8 cellular contexts compared by ENCODE assay signal in genomic region chr7:156640257-156640948, GRCh38. TPM values are rescaled to one million over a fixed set of nuclear protein-coding genes. Genes with fewer than 3 reads are reported as not detected.
DNase-seq lines count a peak whose midpoint lies in the region; ATAC-seq, FAIRE-seq and TF ChIP-seq lines count a peak whose summit lies in the region.

Gene RNF32 (plus strand): TSS chr7:156640774. CDS start chr7:156643878, 3,104 bp downstream.

- TF ChIP-seq EP300 in A549 (IDR thresholded peaks at IDR 0.05): no peak

- POLR2A ChIA-PET in A549 (lab: Yijun Ruan, JAX): interaction anchor here (0.9 kb wide), 1 partner anchor 67 kb away, joined by 3 read pairs; no protein-coding TSS in a partner anchor

- WGBS in A549 (ENCODE audit: missing lambda C conversion rate): 4% methylated on average over 5 of the region's 85 CpGs

- no peak for FAIRE-seq in A549 (lab: Jason Lieb, UNC)

- H3K4me3 ChIP-seq in A549: peak within 1 kb of the TSS; percentile 70

- TF ChIP-seq CTCF in A549 (IDR thresholded peaks at IDR 0.05): no peak

- H3K9me3 ChIP-seq in A549: peaks cover 11% of the 10 kb centered on the region

- 0 out of 5 replicates have a peak, but pooled peaks of 1 of the 2 experiments have one; percentile 8 for TF ChIP-seq RAD21 in A549 (conservative IDR thresholded peaks at IDR 0.05 in 1 of 2, IDR thresholded peaks at IDR 0.05 in 1 of 2)

- no peaks in the 10 kb centered on the region for H3K27me3 ChIP-seq in layer of hippocampus (ENCODE audit: control insufficient read depth, insufficient read depth, low read length)

- TF ChIP-seq POLR2A in A549 (IDR thresholded peaks at IDR 0.05; ENCODE audit: low read length): peak; percentile 58

- ATAC-seq in A549 (peak; percentile 89 to 93), GM18861 (IDR thresholded peaks at IDR 0.05; ENCODE audit: unreplicated experiment) (peak; percentile 74), HG03097 (IDR thresholded peaks at IDR 0.05; ENCODE audit: low FRiP score, unreplicated experiment) (peak; percentile 81)

- peaks cover 6% of the 10 kb centered on the region; the same call in 2 of the 3 replicates for H3K4me1 ChIP-seq in A549

- CTCF ChIA-PET in A549 (lab: Yijun Ruan, JAX): interaction anchor here (0.8 to 1.0 kb wide), 2 partner anchors 10 to 843 kb away, joined by 3 to 4 read pairs; no protein-coding TSS in a partner anchor

- H3K27ac ChIP-seq in A549 (peak within 1 kb of the TSS; percentile 87 to 95), layer of hippocampus (ENCODE audit: low read depth, low read length) (peak within 1 kb of the TSS; percentile 59)

- peak within 1 kb of the TSS; percentile 98 for H3K4me2 ChIP-seq in A549

- DNase-seq in A549 (ENCODE audit: low read depth in 1 of 2, low spot score in 1 of 2) (peak; percentile 93 to 96), NCI-H2227 treated with DMSO at 0.1 percent for 48 hours (lab: John Stamatoyannopoulos, UW) (peak; percentile 94), cerebellum (ENCODE audit: low spot score) (peak; percentile 92)
- peak; percentile 96 for DNase-seq in activated CD4-positive, alpha-beta T cell treated with anti-CD3 and anti-CD28 coated beads for 1 hour
- DNase-seq in stimulated activated CD4-positive, alpha-beta T cell treated with anti-CD3 and anti-CD28 coated beads, Interleukin-1b, Interleukin-23, amount 100 ng/mL, for 4 hours (ENCODE audit: low read depth in 2 of 2): peak; percentile 98 to 100

TF ChIP-seq in A549, 52 proteins besides CTCF, POLR2A, EP300 and RAD21:
- TF ChIP-seq HEYL (CRISPR knock-in tag; IDR thresholded peaks at IDR 0.05) (peak; percentile 71; the same call in 1 of the 2 replicates), FOXS1 (CRISPR knock-in tag; IDR thresholded peaks at IDR 0.05) (0 out of 2 replicates have a peak, but pooled peaks have one; percentile 30), PHF8 (IDR thresholded peaks at IDR 0.05; ENCODE audit: borderline replicate concordance, low read depth) (peak; percentile 79), E2F6 (IDR thresholded peaks at IDR 0.05; ENCODE audit: borderline replicate concordance, low read depth) (peak; percentile 99), RCOR1 (IDR thresholded peaks at IDR 0.05; ENCODE audit: low read depth, low read length) (no peak), TP53 (CRISPR knock-in tag; IDR thresholded peaks at IDR 0.05) (peak; percentile 70), TFCP2L1 (CRISPR knock-in tag; IDR thresholded peaks at IDR 0.05) (peak; percentile 75), HDAC2 (IDR thresholded peaks at IDR 0.05) (0 out of 2 replicates have a peak, but pooled peaks have one; percentile 31), HMGXB4 (CRISPR knock-in tag; IDR thresholded peaks at IDR 0.05; ENCODE audit: borderline replicate concordance) (0 out of 2 replicates have a peak, but pooled peaks have one; percentile 37), HOXB13 (CRISPR knock-in tag; IDR thresholded peaks at IDR 0.05; ENCODE audit: low read depth) (peak; percentile 76), RNF2 (IDR thresholded peaks at IDR 0.05; ENCODE audit: borderline replicate concordance, low read depth) (peak; percentile 91; the same call in 1 of the 2 replicates), FOSL2 (IDR thresholded peaks at IDR 0.05) (no peak), FOSL2 (CRISPR knock-in tag; IDR thresholded peaks at IDR 0.05) (peak; percentile 24; the same call in 1 of the 2 replicates), JUN (IDR thresholded peaks at IDR 0.05) (peak in 1 of 2 experiments; percentile 88; a peak in 3 of 5 replicates), ZC3H11A (IDR thresholded peaks at IDR 0.05) (no peak), MAZ (IDR thresholded peaks at IDR 0.05; ENCODE audit: borderline replicate concordance, low read depth, low read length) (no peak), HOXB5 (CRISPR knock-in tag; IDR thresholded peaks at IDR 0.05) (peak; percentile 89), BCL3 (IDR thresholded peaks at IDR 0.05) (peak; percentile 50; the same call in 2 of the 3 replicates)
- TF ChIP-seq, protein P1, sequence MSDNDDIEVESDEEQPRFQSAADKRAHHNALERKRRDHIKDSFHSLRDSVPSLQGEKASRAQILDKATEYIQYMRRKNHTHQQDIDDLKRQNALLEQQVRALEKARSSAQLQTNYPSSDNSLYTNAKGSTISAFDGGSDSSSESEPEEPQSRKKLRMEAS (IDR thresholded peaks at IDR 0.05): peak; percentile 99
- TF ChIP-seq, protein P2, sequence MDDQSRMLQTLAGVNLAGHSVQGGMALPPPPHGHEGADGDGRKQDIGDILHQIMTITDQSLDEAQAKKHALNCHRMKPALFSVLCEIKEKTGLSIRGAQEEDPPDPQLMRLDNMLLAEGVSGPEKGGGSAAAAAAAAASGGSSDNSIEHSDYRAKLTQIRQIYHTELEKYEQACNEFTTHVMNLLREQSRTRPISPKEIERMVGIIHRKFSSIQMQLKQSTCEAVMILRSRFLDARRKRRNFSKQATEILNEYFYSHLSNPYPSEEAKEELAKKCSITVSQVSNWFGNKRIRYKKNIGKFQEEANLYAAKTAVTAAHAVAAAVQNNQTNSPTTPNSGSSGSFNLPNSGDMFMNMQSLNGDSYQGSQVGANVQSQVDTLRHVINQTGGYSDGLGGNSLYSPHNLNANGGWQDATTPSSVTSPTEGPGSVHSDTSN (IDR thresholded peaks at IDR 0.05): no peak

RNA-seq across cellular contexts. Expression of gene RNF32, which starts in this region (rescaled TPM):
- polyA plus RNA-seq in A549 (2011; rRNA removed) (2.5 and 2.8 TPM in 2 replicates), A549 (2017; fragmentation: RNase III; extraction: RNeasy Plus Mini Kit Qiagen cat#74134 plus additional on column Dnase treatment) (1.3 to 1.8 TPM (median 1.4 TPM) in 3 replicates)
- polyA plus RNA-seq in A549 (2012; cell fraction: cytosol; rRNA removed): 0.70 TPM in 2 replicates
- 0.30 and 1.1 TPM in 2 replicates for polyA plus RNA-seq in A549 (2012; cell fraction: nucleus; rRNA removed)
- 1.0 and 2.0 TPM in 2 replicates for polyA minus RNA-seq in A549 (2011; rRNA and poly(A)+ RNA removed)
- 1.4 TPM for total RNA-seq in cerebellum

Comparison
In these comparisons a context has a peak if more than half of its experiments do, and no peak if none do; other contexts are left out.
1. Peak in every context shown above with its lines: DNase-seq, ATAC-seq, H3K4me3 ChIP-seq and H3K27ac ChIP-seq.